Comparison of ENCODE assay signal across 8 cellular contexts in the genomic region with DNA sequence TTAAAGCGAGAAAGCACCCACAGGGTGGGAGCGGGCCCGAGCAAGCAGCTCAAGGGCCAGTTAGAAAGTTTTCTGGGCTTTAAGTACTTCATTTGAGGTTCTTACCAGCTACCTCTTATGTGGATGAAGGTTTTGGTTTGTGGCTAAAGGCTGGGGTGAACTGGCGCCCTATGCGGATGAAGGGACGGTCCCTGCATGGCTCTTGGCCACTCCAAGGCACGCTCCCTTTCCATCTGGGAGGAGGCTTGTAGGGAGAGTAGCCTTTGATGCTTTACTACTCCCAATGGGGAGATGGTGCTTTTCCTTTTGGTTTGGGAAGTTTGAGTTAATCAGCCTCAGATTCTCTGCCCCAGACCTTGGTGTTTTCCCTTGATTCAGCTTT. TPM values are rescaled to one million over a fixed set of nuclear protein-coding genes. Genes with fewer than 3 reads are reported as not detected.
DNase-seq lines count a peak whose midpoint lies in the region; ATAC-seq and TF ChIP-seq lines count a peak whose summit lies in the region.

No MANE protein-coding gene starts in this region.

- peak overlapping the region in 48 of 59 donors; percentile 15 to 89 (median 71) for H3K27ac ChIP-seq in dorsolateral prefrontal cortex
- no peak overlapping the region for H3K27ac ChIP-seq in naive thymus-derived CD4-positive, alpha-beta T cell (ENCODE audit: low read depth, low read length)
- no peak overlapping the region for H3K27ac ChIP-seq in upper lobe of right lung
- no peak overlapping the region for H3K27ac ChIP-seq in WERI-Rb-1

- TF ChIP-seq CTCF in dorsolateral prefrontal cortex (IDR thresholded peaks at IDR 0.05 in 54 of 56, conservative IDR thresholded peaks at IDR 0.05 in 2 of 56; ENCODE audit: low read depth in 1 of 56, partially characterized antibody in 56 of 56), result no peak
- TF ChIP-seq CTCF in upper lobe of right lung (IDR thresholded peaks at IDR 0.05), result no peak
- TF ChIP-seq CTCF in WERI-Rb-1 (IDR thresholded peaks at IDR 0.05; ENCODE audit: low read depth, low read length), result no peak

- intact Hi-C loops in dorsolateral prefrontal cortex (cut with DNase I) (no loop called here), upper lobe of right lung (cut with DNase I) (no loop called here)
- intact Hi-C loops in naive thymus-derived CD4-positive, alpha-beta T cell (cut with micrococcal nuclease), result loop anchor here in 1 of 2 donors (1.0 kb wide), 1 partner anchor 18 kb away; a partner anchor contains a TSS

- peak overlapping the region in 52 of 59 donors; percentile 32 to 72 (median 54) for H3K4me3 ChIP-seq in dorsolateral prefrontal cortex
- H3K4me3 ChIP-seq in naive thymus-derived CD4-positive, alpha-beta T cell (ENCODE audit: low read length), result peak overlapping the region; percentile 51
- H3K4me3 ChIP-seq in upper lobe of right lung, result peak overlapping the region; percentile 43
- H3K4me3 ChIP-seq in WERI-Rb-1 (ENCODE audit: low read depth, low read length), result no peak overlapping the region

- H3K27me3 ChIP-seq in dorsolateral prefrontal cortex (no peaks in the 10 kb centered on the region), upper lobe of right lung (no peaks in the 10 kb centered on the region), WERI-Rb-1 (ENCODE audit: insufficient read depth, low read depth, severe bottlenecking) (no peaks in the 10 kb centered on the region)
- H3K27me3 ChIP-seq in naive thymus-derived CD4-positive, alpha-beta T cell (ENCODE audit: control insufficient read depth in 2 of 2, insufficient read depth in 2 of 2, low read length in 2 of 2), result peaks cover 0 to 2% of the 10 kb centered on the region in 2 donors

- CTCF ChIA-PET in naive thymus-derived CD4-positive, alpha-beta T cell (lab: Charles Lee), result interaction anchor here (1.1 kb wide), 1 partner anchor 18 kb away, joined by 3 read pairs; no protein-coding TSS in a partner anchor

- no peaks in the 10 kb centered on the region for H3K36me3 ChIP-seq in naive thymus-derived CD4-positive, alpha-beta T cell (ENCODE audit: control insufficient read depth in 2 of 3, insufficient read depth in 3 of 3, low read length in 3 of 3)
- H3K36me3 ChIP-seq in upper lobe of right lung (no peaks in the 10 kb centered on the region), WERI-Rb-1 (no peaks in the 10 kb centered on the region)

- peaks cover 4 to 5% of the 10 kb centered on the region in 2 donors for H3K4me1 ChIP-seq in naive thymus-derived CD4-positive, alpha-beta T cell (ENCODE audit: control insufficient read depth in 2 of 2, insufficient read depth in 2 of 2, low read length in 2 of 2)
- no peaks in the 10 kb centered on the region for H3K4me1 ChIP-seq in upper lobe of right lung

- peak overlapping the region; percentile 75 to 79 for H3K4me3 Mint-ChIP-seq in activated T-cell treated with anti-CD3 and anti-CD28 coated beads, Interleukin-2, amount 50 U/mL, for 72 hours
- H3K4me3 Mint-ChIP-seq in naive thymus-derived CD4-positive, alpha-beta T cell, result peak overlapping the region; percentile 58 to 81 (median 76)

- no peaks in the 10 kb centered on the region for H3K9me3 ChIP-seq in naive thymus-derived CD4-positive, alpha-beta T cell (ENCODE audit: control insufficient read depth in 2 of 3, low read length in 3 of 3)
- H3K9me3 ChIP-seq in upper lobe of right lung (no peaks in the 10 kb centered on the region), WERI-Rb-1 (ENCODE audit: severe bottlenecking) (no peaks in the 10 kb centered on the region)

- peaks cover 14% of the 10 kb centered on the region for H3K4me1 Mint-ChIP-seq in activated T-cell treated with anti-CD3 and anti-CD28 coated beads, Interleukin-2, amount 50 U/mL, for 72 hours (ENCODE audit: low read depth)
- H3K4me1 Mint-ChIP-seq in naive thymus-derived CD4-positive, alpha-beta T cell, result peaks cover 0 to 15% (median 10%) of the 10 kb centered on the region in 7 donors

- peaks cover 0 to 1% of the 10 kb centered on the region in 2 donors for H3K36me3 Mint-ChIP-seq in activated T-cell treated with anti-CD3 and anti-CD28 coated beads, Interleukin-2, amount 50 U/mL, for 72 hours (ENCODE audit: insufficient read depth in 2 of 2)
- peaks cover 0 to 6% (median 0%) of the 10 kb centered on the region in 5 donors for H3K36me3 Mint-ChIP-seq in naive thymus-derived CD4-positive, alpha-beta T cell

- peaks cover 35% of the 10 kb centered on the region for H3K27me3 Mint-ChIP-seq in activated T-cell treated with anti-CD3 and anti-CD28 coated beads, Interleukin-2, amount 50 U/mL, for 72 hours (ENCODE audit: low read depth)
- H3K27me3 Mint-ChIP-seq in naive thymus-derived CD4-positive, alpha-beta T cell, result peaks cover 0 to 39% (median 0%) of the 10 kb centered on the region in 5 donors

- no peaks in the 10 kb centered on the region for H3K9me3 Mint-ChIP-seq in activated T-cell treated with anti-CD3 and anti-CD28 coated beads, Interleukin-2, amount 50 U/mL, for 72 hours
- peaks cover 0 to 6% (median 0%) of the 10 kb centered on the region in 11 donors for H3K9me3 Mint-ChIP-seq in naive thymus-derived CD4-positive, alpha-beta T cell

- POLR2A ChIA-PET in naive thymus-derived CD4-positive, alpha-beta T cell (lab: Charles Lee), result interaction anchor here (0.6 to 6.6 kb wide), 10 partner anchors 9 to 56 kb away, joined by 3 to 90 read pairs (median 4); a partner anchor contains a TSS

- no peak for DNase-seq in activated T-cell treated with anti-CD3 and anti-CD28 coated beads, Interleukin-2, amount 50 U/mL, for 72 hours
- DNase-seq in activated T-cell treated with anti-CD3 and anti-CD28 coated beads, Interleukin-2, amount 50 U/mL, for 48 hours, result no peak
- no peak for DNase-seq in dorsolateral prefrontal cortex
- DNase-seq in naive thymus-derived CD4-positive, alpha-beta T cell, result no peak
- no peak for DNase-seq in upper lobe of right lung
- DNase-seq in retina, result no peak
- DNase-seq in WERI-Rb-1, result no peak

- ATAC-seq in activated T-cell treated with anti-CD3 and anti-CD28 coated beads, Interleukin-2, amount 50 U/mL, for 72 hours (replicated peaks in 1 of 2), result no peak
- no peak for ATAC-seq in naive thymus-derived CD4-positive, alpha-beta T cell
- ATAC-seq in upper lobe of right lung (no peak), GM18517 (IDR thresholded peaks at IDR 0.05; ENCODE audit: unreplicated experiment) (no peak)

- H3K27ac Mint-ChIP-seq in activated T-cell treated with anti-CD3 and anti-CD28 coated beads, Interleukin-2, amount 50 U/mL, for 72 hours, result no peak overlapping the region
- peak overlapping the region in 7 of 9 donors; percentile 8 to 76 (median 28) for H3K27ac Mint-ChIP-seq in naive thymus-derived CD4-positive, alpha-beta T cell

RNA-seq across cellular contexts. Expression of a gene that starts 17.7 kb away (rescaled TPM):
- 100 to 1,000 TPM; 148 to 153 TPM for total RNA-seq in activated T-cell treated with anti-CD3 and anti-CD28 coated beads, Interleukin-2, amount 50 U/mL, for 72 hours
- total RNA-seq in dorsolateral prefrontal cortex (100 to 1,000 TPM; 242 to 474 (median 356) TPM), upper lobe of right lung (235 TPM)
- total RNA-seq in naive thymus-derived CD4-positive, alpha-beta T cell, result 100 to 1,000 TPM; 120 to 187 (median 139) TPM
- polyA plus RNA-seq in naive thymus-derived CD4-positive, alpha-beta T cell, result 100 to 1,000 TPM; 180 to 199 TPM

RNA-seq across cellular contexts. Expression of a gene that starts 35.5 kb away (rescaled TPM):
- 10 to 100 TPM; 18.0 to 84.6 TPM for total RNA-seq in activated T-cell treated with anti-CD3 and anti-CD28 coated beads, Interleukin-2, amount 50 U/mL, for 72 hours
- 10 to 100 TPM in 1 of 120 experiments, 1 to 10 TPM in 41, under 1 TPM in 16, not detected in 62; 0.37 to 12.9 (median 1.8) TPM for total RNA-seq in dorsolateral prefrontal cortex
- 10 to 100 TPM in 2 of 5 experiments, 1 to 10 TPM in 1, under 1 TPM in 1, not detected in 1; 0.65 to 15.7 (median 8.0) TPM for total RNA-seq in naive thymus-derived CD4-positive, alpha-beta T cell
- polyA plus RNA-seq in naive thymus-derived CD4-positive, alpha-beta T cell, result not detected
- 3.6 TPM for total RNA-seq in upper lobe of right lung

RNA-seq across cellular contexts. Expression of a gene that starts 51.5 kb away (rescaled TPM):
- total RNA-seq in activated T-cell treated with anti-CD3 and anti-CD28 coated beads, Interleukin-2, amount 50 U/mL, for 72 hours, result 10 to 100 TPM; 53.3 to 57.7 TPM
- total RNA-seq in dorsolateral prefrontal cortex, result 100 to 1,000 TPM in 7 of 120 experiments, 10 to 100 TPM in 113; 52.0 to 117 (median 80.0) TPM
- total RNA-seq in naive thymus-derived CD4-positive, alpha-beta T cell, result 100 to 1,000 TPM in 2 of 5 experiments, 10 to 100 TPM in 3; 24.8 to 124 (median 73.6) TPM
- 100 to 1,000 TPM; 116 to 160 TPM for polyA plus RNA-seq in naive thymus-derived CD4-positive, alpha-beta T cell
- total RNA-seq in upper lobe of right lung, result 46.6 TPM

RNA-seq across cellular contexts. Expression of a gene that starts 57.8 kb away (rescaled TPM):
- total RNA-seq in activated T-cell treated with anti-CD3 and anti-CD28 coated beads, Interleukin-2, amount 50 U/mL, for 72 hours, result 10 to 100 TPM; 14.1 to 14.6 TPM
- total RNA-seq in dorsolateral prefrontal cortex, result 10 to 100 TPM in 38 of 120 experiments, 1 to 10 TPM in 82; 5.0 to 12.2 (median 9.0) TPM
- 10 to 100 TPM; 18.7 to 45.9 (median 25.0) TPM for total RNA-seq in naive thymus-derived CD4-positive, alpha-beta T cell
- 10 to 100 TPM; 69.6 to 80.3 TPM for polyA plus RNA-seq in naive thymus-derived CD4-positive, alpha-beta T cell
- total RNA-seq in upper lobe of right lung, result 10.7 TPM

Comparison
In these comparisons a context has a peak if more than half of its experiments do, and no peak if none do; other contexts are left out.
1. H3K27ac ChIP-seq: peak in dorsolateral prefrontal cortex (48 of 59); none in naive thymus-derived CD4-positive, alpha-beta T cell (single experiment), upper lobe of right lung (single experiment) and WERI-Rb-1 (single experiment).